In genomic region chr1:28104866-28105467, GRCh38 we compare ENCODE assay signal across 1 cellular context.
A peak's percentile ranks its signal among the peaks of the same experiment; 100 is the strongest.
TF ChIP-seq lines count a peak whose summit lies in the region.

No MANE protein-coding gene starts in this region.

TF ChIP-seq in HepG2, 621 proteins besides CTCF, POLR2A, EP300 and RAD21 (continued from another document and continues in another):
- TF ChIP-seq SOX5 (CRISPR knock-in tag; IDR thresholded peaks at IDR 0.05; ENCODE audit: borderline replicate concordance) (no peak), ZSCAN30 (CRISPR knock-in tag; IDR thresholded peaks at IDR 0.05) (no peak), SIN3B (IDR thresholded peaks at IDR 0.05; ENCODE audit: low read length) (no peak), GATAD2A (CRISPR knock-in tag; IDR thresholded peaks at IDR 0.05) (no peak), GTF2F1 (IDR thresholded peaks at IDR 0.05; ENCODE audit: low read length) (no peak), RNF219 (CRISPR knock-in tag; IDR thresholded peaks at IDR 0.05) (no peak), ETS1 (CRISPR knock-in tag; IDR thresholded peaks at IDR 0.05) (no peak), FLYWCH1 (CRISPR knock-in tag; IDR thresholded peaks at IDR 0.05) (no peak), FOXA3 (CRISPR knock-in tag; IDR thresholded peaks at IDR 0.05) (0 out of 2 replicates have a peak, but pooled peaks have one; percentile 28), ZNF3 (CRISPR knock-in tag; IDR thresholded peaks at IDR 0.05) (peak; percentile 88), TCF7L2 (IDR thresholded peaks at IDR 0.05; ENCODE audit: low read depth, low read length) (no peak), ZBTB46 (CRISPR knock-in tag; IDR thresholded peaks at IDR 0.05; ENCODE audit: borderline replicate concordance) (no peak), ZC3H4 (CRISPR knock-in tag; IDR thresholded peaks at IDR 0.05; ENCODE audit: borderline replicate concordance) (no peak), CENPT (CRISPR knock-in tag; IDR thresholded peaks at IDR 0.05; ENCODE audit: low read depth) (no peak), ZNF879 (CRISPR knock-in tag; IDR thresholded peaks at IDR 0.05) (no peak), SIX4 (CRISPR knock-in tag; IDR thresholded peaks at IDR 0.05) (no peak), ZSCAN31 (CRISPR knock-in tag; IDR thresholded peaks at IDR 0.05; ENCODE audit: low read depth) (peak; percentile 37; the same call in 1 of the 2 replicates), FOXK1 (CRISPR knock-in tag; IDR thresholded peaks at IDR 0.05; ENCODE audit: borderline replicate concordance, low read depth) (no peak), FOXP1 (IDR thresholded peaks at IDR 0.05) (no peak), FOXP1 (CRISPR knock-in tag; IDR thresholded peaks at IDR 0.05) (no peak), ZNF296 (CRISPR knock-in tag; conservative IDR thresholded peaks at IDR 0.05) (no peak), GFI1 (CRISPR knock-in tag; IDR thresholded peaks at IDR 0.05; ENCODE audit: borderline replicate concordance) (0 out of 2 replicates have a peak, but pooled peaks have one; percentile 25), STAG1 (CRISPR knock-in tag; IDR thresholded peaks at IDR 0.05) (no peak), NFYC (CRISPR knock-in tag; IDR thresholded peaks at IDR 0.05) (peak; percentile 53), POGZ (CRISPR knock-in tag; IDR thresholded peaks at IDR 0.05) (no peak), ZGPAT (CRISPR knock-in tag; IDR thresholded peaks at IDR 0.05) (0 out of 2 replicates have a peak, but pooled peaks have one; percentile 35), SMARCC2 (IDR thresholded peaks at IDR 0.05) (no peak), POLR2AphosphoS5 (IDR thresholded peaks at IDR 0.05; ENCODE audit: low read depth, low read length) (peak; percentile 59), IKZF1 (IDR thresholded peaks at IDR 0.05) (no peak), NONO (IDR thresholded peaks at IDR 0.05) (no peak), NONO (CRISPR knock-in tag; conservative IDR thresholded peaks at IDR 0.05) (no peak), ZNF343 (CRISPR knock-in tag; IDR thresholded peaks at IDR 0.05) (no peak), TCF12 (IDR thresholded peaks at IDR 0.05) (no peak), TCF12 (CRISPR knock-in tag; IDR thresholded peaks at IDR 0.05) (no peak), ZNF782 (CRISPR knock-in tag; IDR thresholded peaks at IDR 0.05; ENCODE audit: borderline replicate concordance) (no peak), ZNF460 (CRISPR knock-in tag; IDR thresholded peaks at IDR 0.05; ENCODE audit: borderline replicate concordance) (no peak), ZNF639 (CRISPR knock-in tag; conservative IDR thresholded peaks at IDR 0.05) (no peak), CHD4 (IDR thresholded peaks at IDR 0.05; ENCODE audit: borderline replicate concordance, low read length) (no peak), HCFC1 (IDR thresholded peaks at IDR 0.05; ENCODE audit: low read depth, low read length) (no peak), STAT6 (CRISPR knock-in tag; IDR thresholded peaks at IDR 0.05; ENCODE audit: borderline replicate concordance) (no peak)
- TF ChIP-seq, protein P1, sequence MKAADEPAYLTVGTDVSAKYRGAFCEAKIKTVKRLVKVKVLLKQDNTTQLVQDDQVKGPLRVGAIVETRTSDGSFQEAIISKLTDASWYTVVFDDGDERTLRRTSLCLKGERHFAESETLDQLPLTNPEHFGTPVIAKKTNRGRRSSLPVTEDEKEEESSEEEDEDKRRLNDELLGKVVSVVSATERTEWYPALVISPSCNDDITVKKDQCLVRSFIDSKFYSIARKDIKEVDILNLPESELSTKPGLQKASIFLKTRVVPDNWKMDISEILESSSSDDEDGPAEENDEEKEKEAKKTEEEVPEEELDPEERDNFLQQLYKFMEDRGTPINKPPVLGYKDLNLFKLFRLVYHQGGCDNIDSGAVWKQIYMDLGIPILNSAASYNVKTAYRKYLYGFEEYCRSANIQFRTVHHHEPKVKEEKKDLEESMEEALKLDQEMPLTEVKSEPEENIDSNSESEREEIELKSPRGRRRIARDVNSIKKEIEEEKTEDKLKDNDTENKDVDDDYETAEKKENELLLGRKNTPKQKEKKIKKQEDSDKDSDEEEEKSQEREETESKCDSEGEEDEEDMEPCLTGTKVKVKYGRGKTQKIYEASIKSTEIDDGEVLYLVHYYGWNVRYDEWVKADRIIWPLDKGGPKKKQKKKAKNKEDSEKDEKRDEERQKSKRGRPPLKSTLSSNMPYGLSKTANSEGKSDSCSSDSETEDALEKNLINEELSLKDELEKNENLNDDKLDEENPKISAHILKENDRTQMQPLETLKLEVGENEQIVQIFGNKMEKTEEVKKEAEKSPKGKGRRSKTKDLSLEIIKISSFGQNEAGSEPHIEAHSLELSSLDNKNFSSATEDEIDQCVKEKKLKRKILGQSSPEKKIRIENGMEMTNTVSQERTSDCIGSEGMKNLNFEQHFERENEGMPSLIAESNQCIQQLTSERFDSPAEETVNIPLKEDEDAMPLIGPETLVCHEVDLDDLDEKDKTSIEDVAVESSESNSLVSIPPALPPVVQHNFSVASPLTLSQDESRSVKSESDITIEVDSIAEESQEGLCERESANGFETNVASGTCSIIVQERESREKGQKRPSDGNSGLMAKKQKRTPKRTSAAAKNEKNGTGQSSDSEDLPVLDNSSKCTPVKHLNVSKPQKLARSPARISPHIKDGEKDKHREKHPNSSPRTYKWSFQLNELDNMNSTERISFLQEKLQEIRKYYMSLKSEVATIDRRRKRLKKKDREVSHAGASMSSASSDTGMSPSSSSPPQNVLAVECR (CRISPR knock-in tag; IDR thresholded peaks at IDR 0.05; ENCODE audit: borderline replicate concordance): no peak
- TF ChIP-seq, protein P2, sequence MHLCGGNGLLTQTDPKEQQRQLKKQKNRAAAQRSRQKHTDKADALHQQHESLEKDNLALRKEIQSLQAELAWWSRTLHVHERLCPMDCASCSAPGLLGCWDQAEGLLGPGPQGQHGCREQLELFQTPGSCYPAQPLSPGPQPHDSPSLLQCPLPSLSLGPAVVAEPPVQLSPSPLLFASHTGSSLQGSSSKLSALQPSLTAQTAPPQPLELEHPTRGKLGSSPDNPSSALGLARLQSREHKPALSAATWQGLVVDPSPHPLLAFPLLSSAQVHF (CRISPR knock-in tag; IDR thresholded peaks at IDR 0.05): no peak
- TF ChIP-seq, protein P3, sequence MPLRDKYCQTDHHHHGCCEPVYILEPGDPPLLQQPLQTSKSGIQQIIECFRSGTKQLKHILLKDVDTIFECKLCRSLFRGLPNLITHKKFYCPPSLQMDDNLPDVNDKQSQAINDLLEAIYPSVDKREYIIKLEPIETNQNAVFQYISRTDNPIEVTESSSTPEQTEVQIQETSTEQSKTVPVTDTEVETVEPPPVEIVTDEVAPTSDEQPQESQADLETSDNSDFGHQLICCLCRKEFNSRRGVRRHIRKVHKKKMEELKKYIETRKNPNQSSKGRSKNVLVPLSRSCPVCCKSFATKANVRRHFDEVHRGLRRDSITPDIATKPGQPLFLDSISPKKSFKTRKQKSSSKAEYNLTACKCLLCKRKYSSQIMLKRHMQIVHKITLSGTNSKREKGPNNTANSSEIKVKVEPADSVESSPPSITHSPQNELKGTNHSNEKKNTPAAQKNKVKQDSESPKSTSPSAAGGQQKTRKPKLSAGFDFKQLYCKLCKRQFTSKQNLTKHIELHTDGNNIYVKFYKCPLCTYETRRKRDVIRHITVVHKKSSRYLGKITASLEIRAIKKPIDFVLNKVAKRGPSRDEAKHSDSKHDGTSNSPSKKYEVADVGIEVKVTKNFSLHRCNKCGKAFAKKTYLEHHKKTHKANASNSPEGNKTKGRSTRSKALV (CRISPR knock-in tag; IDR thresholded peaks at IDR 0.05): no peak
- TF ChIP-seq, protein P4, sequence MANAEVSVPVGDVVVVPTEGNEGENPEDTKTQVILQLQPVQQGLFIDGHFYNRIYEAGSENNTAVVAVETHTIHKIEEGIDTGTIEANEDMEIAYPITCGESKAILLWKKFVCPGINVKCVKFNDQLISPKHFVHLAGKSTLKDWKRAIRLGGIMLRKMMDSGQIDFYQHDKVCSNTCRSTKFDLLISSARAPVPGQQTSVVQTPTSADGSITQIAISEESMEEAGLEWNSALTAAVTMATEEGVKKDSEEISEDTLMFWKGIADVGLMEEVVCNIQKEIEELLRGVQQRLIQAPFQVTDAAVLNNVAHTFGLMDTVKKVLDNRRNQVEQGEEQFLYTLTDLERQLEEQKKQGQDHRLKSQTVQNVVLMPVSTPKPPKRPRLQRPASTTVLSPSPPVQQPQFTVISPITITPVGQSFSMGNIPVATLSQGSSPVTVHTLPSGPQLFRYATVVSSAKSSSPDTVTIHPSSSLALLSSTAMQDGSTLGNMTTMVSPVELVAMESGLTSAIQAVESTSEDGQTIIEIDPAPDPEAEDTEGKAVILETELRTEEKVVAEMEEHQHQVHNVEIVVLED (CRISPR knock-in tag; IDR thresholded peaks at IDR 0.05; ENCODE audit: borderline replicate concordance): no peak
